In the genomic region with DNA sequence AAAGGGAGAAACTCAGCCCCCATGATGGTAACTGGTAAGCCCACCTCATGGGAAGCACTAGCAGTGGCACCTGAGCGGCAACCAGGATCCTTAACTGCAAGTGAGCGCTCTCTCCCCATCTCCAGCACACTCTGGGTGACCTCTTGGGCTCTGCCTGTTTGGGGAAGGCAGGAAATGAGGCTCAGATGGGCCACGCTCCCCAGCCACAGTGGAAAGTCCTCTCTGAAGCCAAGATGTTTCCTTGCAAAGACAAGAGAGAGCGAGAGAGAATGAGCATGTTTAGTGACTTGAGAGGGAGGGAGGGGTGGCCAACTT, we compare ENCODE assay signal across 9 cellular contexts.
DNase-seq lines count a peak whose midpoint lies in the region; ATAC-seq and TF ChIP-seq lines count a peak whose summit lies in the region.
"Had no signal": no experiment of that assay in that cellular context is flagged by ENCODE, and none has a peak within 500 bp of the region (broad histone marks: within the 10 kb centered on the region; RNA-seq: fewer than 3 reads in every experiment).

No MANE protein-coding gene starts in this region.

- CTCF ChIA-PET in Panc1 (lab: Charles Lee) = no interaction called here

- H3K36me3 ChIP-seq in BLaER1 treated with 17β-estradiol and CSF1 and Interleukin-3, amounts not matched to agents 10 nM and 100 nM = no peaks in the 10 kb centered on the region
- H3K36me3 ChIP-seq in Panc1 (ENCODE audit: control insufficient read depth, insufficient read depth, low read length) = no peaks in the 10 kb centered on the region

- 0 out of 22 replicates have a peak, but pooled peaks cover 0 to 6% (median 0%) of the 10 kb centered on the region in 11 experiments for H3K9me3 ChIP-seq in BLaER1 treated with 17β-estradiol and CSF1 and Interleukin-3, amounts not matched to agents 10 nM and 100 nM (replicated peaks in 1 of 11)
- H3K9me3 ChIP-seq in Panc1 (ENCODE audit: control insufficient read depth, insufficient read depth, low read depth, low read length) = no peaks in the 10 kb centered on the region

- H3K9ac ChIP-seq in BLaER1 treated with 17β-estradiol and CSF1 and Interleukin-3, amounts not matched to agents 10 nM and 100 nM = peak overlapping the region in 1 of 11 experiments; percentile 7; a peak in 1 of 22 replicates

- POLR2A ChIA-PET in Panc1 (lab: Charles Lee) = no interaction called here

- H3K27me3 ChIP-seq in BLaER1 treated with 17β-estradiol and CSF1 and Interleukin-3, amounts not matched to agents 10 nM and 100 nM = peaks cover 59 to 90% (median 70%) of the 10 kb centered on the region in 11 experiments
- no peaks in the 10 kb centered on the region for H3K27me3 ChIP-seq in Panc1 (ENCODE audit: control insufficient read depth, insufficient read depth, low read length)

- no peak for TF ChIP-seq CTCF in Panc1 (IDR thresholded peaks at IDR 0.05)

- peak; percentile 29 for ATAC-seq in Panc1
- no peak for ATAC-seq in GM21825 (IDR thresholded peaks at IDR 0.05; ENCODE audit: unreplicated experiment)

- H3K4me1 ChIP-seq in BLaER1 treated with 17β-estradiol and CSF1 and Interleukin-3, amounts not matched to agents 10 nM and 100 nM = peaks cover 24 to 60% (median 32%) of the 10 kb centered on the region in 10 experiments
- peaks cover 56% of the 10 kb centered on the region for H3K4me1 ChIP-seq in Panc1 (ENCODE audit: control insufficient read depth, insufficient read depth, low read length)

- H3K4me2 ChIP-seq in BLaER1 treated with 17β-estradiol and CSF1 and Interleukin-3, amounts not matched to agents 10 nM and 100 nM = peak overlapping the region; percentile 28 to 92 (median 77)

- BruUV-seq in Panc1 (replicated peaks; lab: Mats Ljungman, UMichigan) = no TSS peak

- in situ Hi-C loops in Panc1 (cut with HindIII; ENCODE audit: low pct_unique_long_range_greater_than_20kb, low sequenced_read_pairs) = no loop called here

- peak overlapping the region in 5 of 11 experiments; percentile 39 to 77 (median 72); a peak in 9 of 22 replicates for H3K27ac ChIP-seq in BLaER1 treated with 17β-estradiol and CSF1 and Interleukin-3, amounts not matched to agents 10 nM and 100 nM
- peak overlapping the region; percentile 99 for H3K27ac ChIP-seq in Panc1 (ENCODE audit: low read length)
- peak overlapping the region; percentile 71 for H3K27ac ChIP-seq in epithelial cell of prostate

- DNase-seq in Panc1 (ENCODE audit: low read depth, low spot score) = no peak
- DNase-seq in epithelial cell of prostate (ENCODE audit: low read depth, low spot score) = no peak
- peak; percentile 90 for DNase-seq in posterior vena cava (ENCODE audit: low spot score)
- no peak for DNase-seq in NCI-H2171 treated with DMSO at 0.1 percent for 48 hours (lab: John Stamatoyannopoulos, UW)
- no peak for DNase-seq in activated CD4-positive, CD25-positive, alpha-beta regulatory T cell (lab: John Stamatoyannopoulos, UW)
- DNase-seq in NK-92 treated with Interleukin-12 subunit alpha and Interleukin-12 subunit beta, amount 100 ng/mL, for 24 hours (lab: John Stamatoyannopoulos, UW) = no peak
- DNase-seq: stimulated activated CD4-positive, alpha-beta T cell treated with anti-CD3 and anti-CD28 coated beads, Interleukin-4, amount 100 ng/mL, for 24 hours had no signal

- intact Hi-C loops in Panc1 (cut with micrococcal nuclease; ENCODE audit: unreplicated experiment) = no loop called here
- intact Hi-C loops in posterior vena cava (cut with DNase I) = no loop called here

- 0 out of 20 replicates have a peak overlapping the region, but pooled peaks of 1 of the 10 experiments have one; percentile 27 for H3K4me3 ChIP-seq in BLaER1 treated with 17β-estradiol and CSF1 and Interleukin-3, amounts not matched to agents 10 nM and 100 nM
- peak overlapping the region in 1 of 2 experiments; percentile 41; a peak in 3 of 4 replicates for H3K4me3 ChIP-seq in Panc1 (ENCODE audit: low read depth in 2 of 2, low read length in 2 of 2)

- H4K20me1 ChIP-seq in BLaER1 treated with 17β-estradiol and CSF1 and Interleukin-3, amounts not matched to agents 10 nM and 100 nM = peaks cover 0 to 15% (median 0%) of the 10 kb centered on the region in 11 experiments; a peak in 6 of 22 replicates
